In the genomic region with DNA sequence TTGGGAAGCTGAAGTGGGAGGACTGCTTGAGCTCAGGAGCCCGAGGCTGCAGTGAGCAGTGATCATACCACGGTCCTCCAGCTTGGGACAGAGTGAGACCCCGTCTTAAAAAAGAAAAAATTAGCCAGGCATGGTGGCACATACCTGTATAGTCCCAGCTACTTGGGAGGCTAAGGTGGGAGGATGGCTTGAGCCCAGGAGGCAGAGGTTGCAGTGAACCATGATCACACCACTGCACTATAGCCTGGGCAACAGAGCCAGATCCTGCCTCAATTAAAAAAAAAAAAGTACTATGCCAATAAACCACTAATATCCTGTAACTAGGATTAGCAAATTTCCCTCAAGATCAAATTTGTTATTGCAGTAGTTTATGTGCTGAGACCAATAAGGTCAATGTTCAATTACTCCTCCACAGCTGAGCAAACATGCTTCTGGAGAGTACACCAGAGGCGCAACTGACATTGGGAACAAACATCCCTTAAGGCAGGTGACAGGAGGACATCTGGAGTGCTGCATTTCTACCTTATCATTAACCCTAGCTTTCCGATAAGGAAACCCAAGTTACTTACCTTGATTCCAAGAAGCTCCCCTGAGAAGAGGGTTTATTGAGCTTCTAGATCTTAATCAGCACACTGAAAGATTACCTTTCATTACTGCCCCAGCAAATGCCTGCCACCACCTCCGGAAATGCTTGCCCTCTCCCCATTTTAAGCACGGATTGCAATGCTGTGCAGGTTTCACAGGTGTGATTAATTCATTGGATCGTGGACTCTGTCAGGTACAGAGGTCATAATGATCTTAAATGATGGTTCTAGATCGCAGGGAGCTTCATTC, we compare ENCODE assay signal across 16 cellular contexts. TPM values are rescaled to one million over a fixed set of nuclear protein-coding genes. Genes with fewer than 3 reads are reported as not detected.
DNase-seq lines count a peak whose midpoint lies in the region; ATAC-seq, FAIRE-seq and TF ChIP-seq lines count a peak whose summit lies in the region.
"Had no signal": no experiment of that assay in that cellular context is flagged by ENCODE, and none has a peak within 500 bp of the region (broad histone marks: within the 10 kb centered on the region; RNA-seq: fewer than 3 reads in every experiment).

No MANE protein-coding gene starts in this region.

- H3K4me3 ChIP-seq in small intestine (ENCODE audit: low read depth in 1 of 2, low read length in 2 of 2) (no peak overlapping the region), uterus (no peak overlapping the region)
- H3K4me3 ChIP-seq: A549 had no signal

- TF ChIP-seq POLR2A in uterus (IDR thresholded peaks at IDR 0.05), result no peak

- H3K36me3 ChIP-seq in small intestine (ENCODE audit: control insufficient read depth in 2 of 2, insufficient read depth in 2 of 2, low read length in 2 of 2) (no peaks in the 10 kb centered on the region), uterus (no peaks in the 10 kb centered on the region)

- H3K4me1 ChIP-seq in small intestine (ENCODE audit: control insufficient read depth in 2 of 2, insufficient read depth in 1 of 2, low read depth in 1 of 2, low read length in 1 of 2) (peaks cover 26 to 27% of the 10 kb centered on the region in 2 donors), uterus (peaks cover 0 to 3% of the 10 kb centered on the region in 2 donors)
- H3K4me1 ChIP-seq: A549 had no signal

- no peak for TF ChIP-seq CTCF in uterus (IDR thresholded peaks at IDR 0.05)

- FAIRE-seq in small intestine (lab: Jason Lieb, UNC), result no peak
- FAIRE-seq: A549 had no signal

- POLR2A ChIA-PET in activated CD4-positive, alpha-beta memory T cell treated with anti-CD3 and anti-CD28 coated beads for 36 hours (lab: Charles Lee), result interaction anchor here (0.9 to 1.0 kb wide), 2 partner anchors 10 to 11 kb away, joined by 3 to 5 read pairs; no protein-coding TSS in a partner anchor
- POLR2A ChIA-PET in activated CD4-positive, alpha-beta memory T cell treated with anti-CD3 and anti-CD28 coated beads, Interleukin-2, amount 10 ng/mL, durations not matched to agents 7 days and 5 days (lab: Charles Lee), result interaction anchor here (1.4 kb wide), 1 partner anchor 55 kb away, joined by 3 read pairs; no protein-coding TSS in a partner anchor

- H3K9me3 Mint-ChIP-seq in activated CD4-positive, alpha-beta memory T cell treated with anti-CD3 and anti-CD28 coated beads for 36 hours, result no peaks in the 10 kb centered on the region
- no peaks in the 10 kb centered on the region for H3K9me3 Mint-ChIP-seq in activated CD4-positive, alpha-beta memory T cell treated with anti-CD3 and anti-CD28 coated beads, Interleukin-2, amount 10 ng/mL, durations not matched to agents 7 days and 5 days
- H3K9me3 Mint-ChIP-seq in central memory CD8-positive, alpha-beta T cell, result no peaks in the 10 kb centered on the region
- H3K9me3 Mint-ChIP-seq: nephron progenitor cell had no signal

- no peak for DNase-seq in activated CD4-positive, alpha-beta memory T cell treated with anti-CD3 and anti-CD28 coated beads for 36 hours
- DNase-seq in activated CD4-positive, alpha-beta memory T cell treated with anti-CD3 and anti-CD28 coated beads, Interleukin-2, amount 10 ng/mL, durations not matched to agents 7 days and 5 days, result no peak
- DNase-seq in NCI-H345 treated with DMSO at 0.1 percent for 48 hours (lab: John Stamatoyannopoulos, UW; ENCODE audit: unreplicated experiment) (peak; percentile 14), small intestine (peak; percentile 99), posterior vena cava (ENCODE audit: low spot score) (no peak), uterus (no peak), Ammon's horn (ENCODE audit: low spot score) (no peak)
- no peak for DNase-seq in central memory CD8-positive, alpha-beta T cell (ENCODE audit: low spot score in 2 of 2)
- DNase-seq: activated CD4-positive, alpha-beta T cell treated with anti-CD3 and anti-CD28 coated beads for 4 hours; activated gamma-delta T cell; central memory CD4-positive, alpha-beta T cell; IMR-90; NCI-H187 treated with DMSO at 0.1 percent for 48 hours; nephron progenitor cell had no signal

- intact Hi-C loops in activated CD4-positive, alpha-beta memory T cell treated with anti-CD3 and anti-CD28 coated beads for 36 hours (cut with micrococcal nuclease), result no loop called here
- intact Hi-C loops in posterior vena cava (cut with DNase I) (no loop called here), uterus (cut with DNase I; ENCODE audit: low total_unique reads) (no loop called here)

- H3K27me3 ChIP-seq in small intestine (ENCODE audit: control insufficient read depth in 2 of 2, insufficient read depth in 2 of 2, low read length in 2 of 2), result no peaks in the 10 kb centered on the region
- H3K27me3 ChIP-seq in uterus, result no peaks in the 10 kb centered on the region

- no peaks in the 10 kb centered on the region for H3K9me3 ChIP-seq in small intestine (ENCODE audit: control insufficient read depth, low read depth)
- H3K9me3 ChIP-seq in uterus, result no peaks in the 10 kb centered on the region
- H3K9me3 ChIP-seq: A549 had no signal

- WGBS in small intestine, 3 donors, result 39 to 76% (median 46%) methylated on average over 9 of the region's 9 CpGs

- ATAC-seq in central memory CD8-positive, alpha-beta T cell (replicated peaks; ENCODE audit: extremely low read depth, poor library complexity, severe bottlenecking), result no peak
- ATAC-seq: A549 had no signal

- peaks cover 2% of the 10 kb centered on the region for H3K36me3 Mint-ChIP-seq in activated CD4-positive, alpha-beta memory T cell treated with anti-CD3 and anti-CD28 coated beads for 36 hours
- peaks cover 31% of the 10 kb centered on the region for H3K36me3 Mint-ChIP-seq in activated CD4-positive, alpha-beta memory T cell treated with anti-CD3 and anti-CD28 coated beads, Interleukin-2, amount 10 ng/mL, durations not matched to agents 7 days and 5 days (ENCODE audit: low read depth)
- H3K36me3 Mint-ChIP-seq in central memory CD8-positive, alpha-beta T cell (ENCODE audit: insufficient read depth), result peaks cover 8% of the 10 kb centered on the region

- H3K27ac Mint-ChIP-seq in activated CD4-positive, alpha-beta memory T cell treated with anti-CD3 and anti-CD28 coated beads for 36 hours, result peak overlapping the region; percentile 63
- no peak overlapping the region for H3K27ac Mint-ChIP-seq in activated CD4-positive, alpha-beta memory T cell treated with anti-CD3 and anti-CD28 coated beads, Interleukin-2, amount 10 ng/mL, durations not matched to agents 7 days and 5 days
- H3K27ac Mint-ChIP-seq in central memory CD8-positive, alpha-beta T cell (ENCODE audit: low read depth), result peak overlapping the region; percentile 84
- H3K27ac Mint-ChIP-seq: nephron progenitor cell had no signal

- H3K4me3 Mint-ChIP-seq in activated CD4-positive, alpha-beta memory T cell treated with anti-CD3 and anti-CD28 coated beads for 36 hours, result no peak overlapping the region
- no peak overlapping the region for H3K4me3 Mint-ChIP-seq in activated CD4-positive, alpha-beta memory T cell treated with anti-CD3 and anti-CD28 coated beads, Interleukin-2, amount 10 ng/mL, durations not matched to agents 7 days and 5 days
- H3K4me3 Mint-ChIP-seq in central memory CD8-positive, alpha-beta T cell, result no peak overlapping the region
- H3K4me3 Mint-ChIP-seq: nephron progenitor cell had no signal

- peak overlapping the region; percentile 53 to 70 for H3K27ac ChIP-seq in small intestine (ENCODE audit: low read depth in 1 of 2, low read length in 1 of 2)
- no peak overlapping the region for H3K27ac ChIP-seq in uterus
- H3K27ac ChIP-seq: A549, epithelial cell of prostate had no signal

- no peaks in the 10 kb centered on the region for H3K27me3 Mint-ChIP-seq in activated CD4-positive, alpha-beta memory T cell treated with anti-CD3 and anti-CD28 coated beads for 36 hours
- H3K27me3 Mint-ChIP-seq in activated CD4-positive, alpha-beta memory T cell treated with anti-CD3 and anti-CD28 coated beads, Interleukin-2, amount 10 ng/mL, durations not matched to agents 7 days and 5 days, result no peaks in the 10 kb centered on the region
- no peaks in the 10 kb centered on the region for H3K27me3 Mint-ChIP-seq in central memory CD8-positive, alpha-beta T cell

- CTCF ChIA-PET in activated CD4-positive, alpha-beta memory T cell treated with anti-CD3 and anti-CD28 coated beads for 36 hours (lab: Charles Lee), result no interaction called here
- CTCF ChIA-PET in activated CD4-positive, alpha-beta memory T cell treated with anti-CD3 and anti-CD28 coated beads, Interleukin-2, amount 10 ng/mL, durations not matched to agents 7 days and 5 days (lab: Charles Lee), result interaction anchor here (1.1 kb wide), 1 partner anchor 55 kb away, joined by 3 read pairs; no protein-coding TSS in a partner anchor

- peaks cover 71% of the 10 kb centered on the region for H3K4me1 Mint-ChIP-seq in activated CD4-positive, alpha-beta memory T cell treated with anti-CD3 and anti-CD28 coated beads for 36 hours (ENCODE audit: low read depth)
- peaks cover 37% of the 10 kb centered on the region for H3K4me1 Mint-ChIP-seq in activated CD4-positive, alpha-beta memory T cell treated with anti-CD3 and anti-CD28 coated beads, Interleukin-2, amount 10 ng/mL, durations not matched to agents 7 days and 5 days
- peaks cover 74% of the 10 kb centered on the region for H3K4me1 Mint-ChIP-seq in central memory CD8-positive, alpha-beta T cell

RNA-seq across cellular contexts. Expression of a gene that starts 26.2 kb away (rescaled TPM):
- 10 to 100 TPM; 71.9 to 76.7 TPM for total RNA-seq in activated CD4-positive, alpha-beta memory T cell treated with anti-CD3 and anti-CD28 coated beads for 36 hours
- total RNA-seq in activated CD4-positive, alpha-beta memory T cell treated with anti-CD3 and anti-CD28 coated beads, Interleukin-2, amount 10 ng/mL, durations not matched to agents 7 days and 5 days, result 10 to 100 TPM; 69.8 to 80.6 TPM
- polyA plus RNA-seq in small intestine, result 10 to 100 TPM; 28.9 to 38.3 (median 35.8) TPM
- total RNA-seq in posterior vena cava (10 to 100 TPM; 34.2 to 36.2 TPM), uterus (100 to 1,000 TPM in 1 of 4 donors, 10 to 100 TPM in 3; 25.9 to 107 (median 52.9) TPM)
- polyA plus RNA-seq: IMR-90 had no signal

Comparison
In these comparisons a context has a peak if more than half of its experiments do, and no peak if none do; other contexts are left out.
1. DNase-seq: peak in NCI-H345 treated with DMSO at 0.1 percent for 48 hours (single experiment) and small intestine (single experiment); none in activated CD4-positive, alpha-beta memory T cell treated with anti-CD3 and anti-CD28 coated beads for 36 hours (single experiment), activated CD4-positive, alpha-beta memory T cell treated with anti-CD3 and anti-CD28 coated beads, Interleukin-2, amount 10 ng/mL, durations not matched to agents 7 days and 5 days (single experiment), central memory CD8-positive, alpha-beta T cell (0 of 2), posterior vena cava (single experiment), uterus (0 of 2) and Ammon's horn (single experiment).
2. H3K27ac ChIP-seq: peak in small intestine (2 of 2); none in uterus (0 of 2).